Comparison of ENCODE assay signal across 1 cellular context in the genomic region with DNA sequence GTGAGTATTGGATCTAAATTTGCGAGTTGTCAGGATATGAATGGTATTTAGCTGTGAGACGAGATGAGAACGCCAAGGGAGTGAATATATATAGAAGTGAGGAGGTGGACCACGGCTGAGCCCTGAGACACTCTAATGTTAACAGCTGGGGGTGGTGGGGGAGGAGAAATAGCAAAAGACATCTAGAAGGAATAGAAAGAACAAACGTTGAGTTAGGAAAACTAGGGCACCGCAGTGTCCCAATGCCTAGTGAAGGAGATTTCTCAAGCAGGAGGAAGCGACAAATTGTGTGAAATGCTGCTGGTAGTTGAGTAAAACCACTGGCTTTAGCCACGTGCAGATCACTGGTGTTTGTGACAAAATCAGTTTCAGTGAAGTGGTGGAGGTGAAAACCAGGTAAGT.
TF ChIP-seq lines count a peak whose summit lies in the region.

No MANE protein-coding gene starts in this region.

TF ChIP-seq in K562, 482 proteins besides CTCF, POLR2A, EP300 and RAD21 (continued from another document):
- TF ChIP-seq ZBTB1 (CRISPR knock-in tag; IDR thresholded peaks at IDR 0.05; ENCODE audit: borderline replicate concordance, low read depth) (no peak), ZNF197 (CRISPR knock-in tag; IDR thresholded peaks at IDR 0.05; ENCODE audit: low read depth) (no peak), RHOXF2B (CRISPR knock-in tag; conservative IDR thresholded peaks at IDR 0.05) (no peak)
- TF ChIP-seq, protein P1, sequence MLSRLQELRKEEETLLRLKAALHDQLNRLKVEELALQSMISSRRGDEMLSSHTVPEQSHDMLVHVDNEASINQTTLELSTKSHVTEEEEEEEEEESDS (CRISPR knock-in tag; IDR thresholded peaks at IDR 0.05): no peak
- TF ChIP-seq, protein P2, sequence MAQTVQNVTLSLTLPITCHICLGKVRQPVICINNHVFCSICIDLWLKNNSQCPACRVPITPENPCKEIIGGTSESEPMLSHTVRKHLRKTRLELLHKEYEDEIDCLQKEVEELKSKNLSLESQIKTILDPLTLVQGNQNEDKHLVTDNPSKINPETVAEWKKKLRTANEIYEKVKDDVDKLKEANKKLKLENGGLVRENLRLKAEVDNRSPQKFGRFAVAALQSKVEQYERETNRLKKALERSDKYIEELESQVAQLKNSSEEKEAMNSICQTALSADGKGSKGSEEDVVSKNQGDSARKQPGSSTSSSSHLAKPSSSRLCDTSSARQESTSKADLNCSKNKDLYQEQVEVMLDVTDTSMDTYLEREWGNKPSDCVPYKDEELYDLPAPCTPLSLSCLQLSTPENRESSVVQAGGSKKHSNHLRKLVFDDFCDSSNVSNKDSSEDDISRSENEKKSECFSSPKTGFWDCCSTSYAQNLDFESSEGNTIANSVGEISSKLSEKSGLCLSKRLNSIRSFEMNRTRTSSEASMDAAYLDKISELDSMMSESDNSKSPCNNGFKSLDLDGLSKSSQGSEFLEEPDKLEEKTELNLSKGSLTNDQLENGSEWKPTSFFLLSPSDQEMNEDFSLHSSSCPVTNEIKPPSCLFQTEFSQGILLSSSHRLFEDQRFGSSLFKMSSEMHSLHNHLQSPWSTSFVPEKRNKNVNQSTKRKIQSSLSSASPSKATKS (CRISPR knock-in tag; IDR thresholded peaks at IDR 0.05): no peak
